In the genomic region with DNA sequence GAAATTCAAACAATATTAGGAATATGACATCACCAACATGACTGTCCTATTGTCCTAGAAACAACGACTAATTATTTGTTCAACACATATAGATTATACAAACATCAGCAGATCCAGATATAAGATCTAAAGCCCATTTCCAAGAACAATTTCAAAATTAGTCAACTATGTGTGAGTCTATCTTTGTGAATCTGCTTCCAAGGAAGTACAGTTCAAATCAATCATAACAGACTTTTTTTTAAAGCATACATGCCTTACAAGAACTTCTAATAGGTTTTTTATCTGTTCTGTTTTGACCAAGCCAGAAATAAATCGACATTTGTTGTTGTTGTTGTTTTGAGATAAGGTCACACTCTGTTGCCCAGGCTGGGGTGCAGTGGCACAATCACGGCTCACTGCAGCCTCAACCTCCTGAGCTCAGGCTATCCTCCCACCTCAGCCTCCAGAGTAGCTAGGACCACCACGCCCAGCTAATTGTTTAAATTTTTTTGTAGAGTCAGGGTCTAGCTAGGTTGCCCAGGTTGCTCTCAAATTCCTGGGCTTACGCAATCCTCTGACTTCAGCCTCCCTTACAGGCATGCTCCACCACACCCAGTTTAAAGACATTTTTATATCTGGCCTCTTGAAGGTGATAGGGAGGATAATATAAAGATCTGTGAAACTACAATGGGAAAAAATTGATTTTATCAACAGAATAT, we compare ENCODE assay signal across 12 cellular contexts. TPM values are rescaled to one million over a fixed set of nuclear protein-coding genes. Genes with fewer than 3 reads are reported as not detected.
DNase-seq lines count a peak whose midpoint lies in the region; ATAC-seq and TF ChIP-seq lines count a peak whose summit lies in the region.
"Had no signal": no experiment of that assay in that cellular context is flagged by ENCODE, and none has a peak within 500 bp of the region (broad histone marks: within the 10 kb centered on the region; RNA-seq: fewer than 3 reads in every experiment).

No MANE protein-coding gene starts in this region.

- H3K4me1 Mint-ChIP-seq in IgD-negative memory B cell: peaks cover 16 to 54% (median 46%) of the 10 kb centered on the region in 3 donors
- H3K4me1 Mint-ChIP-seq in osteocyte (ENCODE audit: unreplicated experiment): peaks cover 64% of the 10 kb centered on the region

- ATAC-seq in activated CD4-positive, CD25-positive, alpha-beta regulatory T cell treated with anti-CD3 and anti-CD28 coated beads, Interleukin-2, amount 50 U/mL, for 24 hours: peak; percentile 30 to 42
- ATAC-seq: sciatic nerve had no signal

- no peak for TF ChIP-seq CTCF in cardiac fibroblast (IDR thresholded peaks at IDR 0.05; ENCODE audit: low read depth, low read length)
- TF ChIP-seq CTCF in osteocyte (IDR thresholded peaks at IDR 0.05): no peak

- no peaks in the 10 kb centered on the region for H3K9me3 Mint-ChIP-seq in IgD-negative memory B cell
- H3K9me3 Mint-ChIP-seq in osteocyte (ENCODE audit: unreplicated experiment): no peaks in the 10 kb centered on the region

- H3K4me3 ChIP-seq in cardiac fibroblast (replicated peaks in 1 of 2; ENCODE audit: low read depth in 2 of 2, low read length in 2 of 2): no peak overlapping the region
- H3K4me3 ChIP-seq: suprapubic skin had no signal

- H3K27me3 Mint-ChIP-seq in IgD-negative memory B cell: no peaks in the 10 kb centered on the region
- H3K27me3 Mint-ChIP-seq in osteocyte (ENCODE audit: unreplicated experiment): no peaks in the 10 kb centered on the region

- DNase-seq in activated CD4-positive, CD25-positive, alpha-beta regulatory T cell treated with anti-CD3 and anti-CD28 coated beads, Interleukin-2, amount 50 U/mL, for 72 hours: no peak
- DNase-seq in cardiac fibroblast (ENCODE audit: low read depth in 2 of 2): peak; percentile 26 to 49
- no peak for DNase-seq in osteocyte (ENCODE audit: extremely low spot score, unreplicated experiment)
- DNase-seq in NCI-H2081 treated with DMSO at 0.1 percent for 48 hours (lab: John Stamatoyannopoulos, UW): no peak
- no peak for DNase-seq in NCI-H2196 (lab: John Stamatoyannopoulos, UW; ENCODE audit: unreplicated experiment)
- no peak for DNase-seq in ecto neural progenitor cell (ENCODE audit: low spot score)
- DNase-seq: brain microvascular endothelial cell, erythroblast had no signal

- H3K4me3 Mint-ChIP-seq in IgD-negative memory B cell (no peak overlapping the region), osteocyte (ENCODE audit: unreplicated experiment) (no peak overlapping the region)

- no peaks in the 10 kb centered on the region for H3K36me3 Mint-ChIP-seq in IgD-negative memory B cell
- H3K36me3 Mint-ChIP-seq in osteocyte (ENCODE audit: unreplicated experiment): peaks cover 2% of the 10 kb centered on the region

- H3K27ac Mint-ChIP-seq in IgD-negative memory B cell (peak overlapping the region in 2 of 3 donors; percentile 21 to 46), osteocyte (ENCODE audit: unreplicated experiment) (peak overlapping the region; percentile 39)

RNA-seq across cellular contexts. Expression of a gene that starts 54.8 kb away (rescaled TPM):
- polyA plus RNA-seq in IgD-negative memory B cell: 9.3 TPM
- 115 and 122 TPM in 2 replicates for total RNA-seq in osteocyte

Comparison
In these comparisons a context has a peak if more than half of its experiments do, and no peak if none do; other contexts are left out.
1. DNase-seq: peak in cardiac fibroblast (2 of 2); none in activated CD4-positive, CD25-positive, alpha-beta regulatory T cell treated with anti-CD3 and anti-CD28 coated beads, Interleukin-2, amount 50 U/mL, for 72 hours (single experiment), osteocyte (single experiment), NCI-H2081 treated with DMSO at 0.1 percent for 48 hours (single experiment), NCI-H2196 (single experiment) and ecto neural progenitor cell (single experiment).